Comparison of ENCODE assay signal across 15 cellular contexts in genomic region chr14:97878727-97879126, GRCh38.
DNase-seq lines count a peak whose midpoint lies in the region; ATAC-seq, FAIRE-seq and TF ChIP-seq lines count a peak whose summit lies in the region.
"Had no signal": no experiment of that assay in that cellular context is flagged by ENCODE, and none has a peak within 500 bp of the region (broad histone marks: within the 10 kb centered on the region; RNA-seq: fewer than 3 reads in every experiment).

No MANE protein-coding gene starts in this region.

- peak overlapping the region; percentile 17 for H3K4me3 Mint-ChIP-seq in activated T-helper 1 cell treated with anti-CD3 and anti-CD28 coated beads, Interleukin-12 subunit alpha, Interleukin-12 subunit beta, Interleukin-2, Interleukin-4 antibody, amounts not matched to agents 30 ng/mL and 10 ng/mL and 1 ng/mL, durations not matched to agents 14 hours and 24 hours and 36 hours
- no peak overlapping the region for H3K4me3 Mint-ChIP-seq in type B pancreatic cell

- FAIRE-seq in small intestine (lab: Jason Lieb, UNC), result no peak
- FAIRE-seq: kidney had no signal

- peak; percentile 3 to 20 for DNase-seq in activated CD4-positive, alpha-beta T cell treated with anti-CD3 and anti-CD28 coated beads for 4 hours
- no peak for DNase-seq in activated CD4-positive, alpha-beta T cell treated with anti-CD3 and anti-CD28 coated beads, Interleukin-2, amount 50 U/mL, for 1 hour
- peak; percentile 5 for DNase-seq in activated T-helper 1 cell treated with anti-CD3 and anti-CD28 coated beads, Interleukin-12 subunit alpha, Interleukin-12 subunit beta, Interleukin-2, Interleukin-4 antibody, amounts not matched to agents 30 ng/mL and 10 ng/mL and 1 ng/mL, durations not matched to agents 14 hours and 24 hours and 36 hours (ENCODE audit: low spot score)
- DNase-seq in Right ventricle myocardium superior (no peak), small intestine (peak; percentile 3), brain microvascular endothelial cell (no peak), T-helper 9 cell (no peak), type B pancreatic cell (ENCODE audit: extremely low spot score, unreplicated experiment) (no peak)
- DNase-seq: 8988T, kidney, NCI-H2107, occipital lobe, RPMI8226, upper lobe of left lung had no signal

- no peaks in the 10 kb centered on the region for H3K4me1 ChIP-seq in small intestine (ENCODE audit: control insufficient read depth in 2 of 2, insufficient read depth in 1 of 2, low read depth in 1 of 2, low read length in 1 of 2)

- WGBS in small intestine, 3 donors, result 47 to 60% (median 53%) methylated on average over 5 of the region's 5 CpGs

- no peaks in the 10 kb centered on the region for H3K27me3 ChIP-seq in small intestine (ENCODE audit: control insufficient read depth in 2 of 2, insufficient read depth in 2 of 2, low read length in 2 of 2)
- H3K27me3 ChIP-seq in brain microvascular endothelial cell (replicated peaks), result no peaks in the 10 kb centered on the region
- H3K27me3 ChIP-seq: upper lobe of left lung had no signal

- H3K9me3 ChIP-seq in small intestine (ENCODE audit: control insufficient read depth, low read depth), result no peaks in the 10 kb centered on the region
- H3K9me3 ChIP-seq: upper lobe of left lung had no signal

- no peaks in the 10 kb centered on the region for H3K36me3 ChIP-seq in small intestine (ENCODE audit: control insufficient read depth in 2 of 2, insufficient read depth in 2 of 2, low read length in 2 of 2)
- no peaks in the 10 kb centered on the region for H3K36me3 ChIP-seq in brain microvascular endothelial cell (replicated peaks)
- H3K36me3 ChIP-seq: upper lobe of left lung had no signal

- no peak overlapping the region for H3K4me3 ChIP-seq in small intestine (ENCODE audit: low read depth in 1 of 2, low read length in 2 of 2)
- no peak overlapping the region for H3K4me3 ChIP-seq in brain microvascular endothelial cell (ENCODE audit: low read depth, low read length)
- H3K4me3 ChIP-seq: upper lobe of left lung had no signal

- in situ Hi-C loops in brain microvascular endothelial cell (cut with HindIII; ENCODE audit: low pct_ligation_motif_present, low sequenced_read_pairs), result no loop called here

- H3K36me3 Mint-ChIP-seq in activated T-helper 1 cell treated with anti-CD3 and anti-CD28 coated beads, Interleukin-12 subunit alpha, Interleukin-12 subunit beta, Interleukin-2, Interleukin-4 antibody, amounts not matched to agents 30 ng/mL and 10 ng/mL and 1 ng/mL, durations not matched to agents 14 hours and 24 hours and 36 hours (ENCODE audit: low read depth), result peaks cover 3% of the 10 kb centered on the region
- H3K36me3 Mint-ChIP-seq in type B pancreatic cell, result no peaks in the 10 kb centered on the region

- peaks cover 6% of the 10 kb centered on the region for H3K9me3 Mint-ChIP-seq in activated T-helper 1 cell treated with anti-CD3 and anti-CD28 coated beads, Interleukin-12 subunit alpha, Interleukin-12 subunit beta, Interleukin-2, Interleukin-4 antibody, amounts not matched to agents 30 ng/mL and 10 ng/mL and 1 ng/mL, durations not matched to agents 14 hours and 24 hours and 36 hours
- peaks cover 5% of the 10 kb centered on the region for H3K9me3 Mint-ChIP-seq in type B pancreatic cell

- peaks cover 30% of the 10 kb centered on the region for H3K4me1 Mint-ChIP-seq in activated T-helper 1 cell treated with anti-CD3 and anti-CD28 coated beads, Interleukin-12 subunit alpha, Interleukin-12 subunit beta, Interleukin-2, Interleukin-4 antibody, amounts not matched to agents 30 ng/mL and 10 ng/mL and 1 ng/mL, durations not matched to agents 14 hours and 24 hours and 36 hours (ENCODE audit: low read depth)
- peaks cover 2% of the 10 kb centered on the region for H3K4me1 Mint-ChIP-seq in type B pancreatic cell (ENCODE audit: unreplicated experiment)

- peak overlapping the region; percentile 55 for H3K27ac Mint-ChIP-seq in activated T-helper 1 cell treated with anti-CD3 and anti-CD28 coated beads, Interleukin-12 subunit alpha, Interleukin-12 subunit beta, Interleukin-2, Interleukin-4 antibody, amounts not matched to agents 30 ng/mL and 10 ng/mL and 1 ng/mL, durations not matched to agents 14 hours and 24 hours and 36 hours
- H3K27ac Mint-ChIP-seq in type B pancreatic cell, result no peak overlapping the region

- no peak overlapping the region for H3K27ac ChIP-seq in small intestine (ENCODE audit: low read depth in 1 of 2, low read length in 1 of 2)
- no peak overlapping the region for H3K27ac ChIP-seq in brain microvascular endothelial cell
- H3K27ac ChIP-seq: upper lobe of left lung, VCaP had no signal

- peaks cover 3% of the 10 kb centered on the region for H3K27me3 Mint-ChIP-seq in activated T-helper 1 cell treated with anti-CD3 and anti-CD28 coated beads, Interleukin-12 subunit alpha, Interleukin-12 subunit beta, Interleukin-2, Interleukin-4 antibody, amounts not matched to agents 30 ng/mL and 10 ng/mL and 1 ng/mL, durations not matched to agents 14 hours and 24 hours and 36 hours (ENCODE audit: insufficient read depth)
- H3K27me3 Mint-ChIP-seq in type B pancreatic cell, result no peaks in the 10 kb centered on the region

- TF ChIP-seq CTCF in brain microvascular endothelial cell (IDR thresholded peaks at IDR 0.05; ENCODE audit: low read depth, low read length, missing control alignments), result no peak
- TF ChIP-seq CTCF in type B pancreatic cell (conservative IDR thresholded peaks at IDR 0.05), result no peak

- intact Hi-C loops in activated T-helper 1 cell treated with anti-CD3 and anti-CD28 coated beads, Interleukin-12 subunit alpha, Interleukin-12 subunit beta, Interleukin-2, Interleukin-4 antibody, amounts not matched to agents 30 ng/mL and 10 ng/mL and 1 ng/mL, durations not matched to agents 14 hours and 24 hours and 36 hours (cut with micrococcal nuclease), result no loop called here
- intact Hi-C loops in Right ventricle myocardium superior (cut with DNase I), result no loop called here

- ATAC-seq in Right ventricle myocardium superior (ENCODE audit: poor library complexity), result peak; percentile 96

Comparison
In these comparisons a context has a peak if more than half of its experiments do, and no peak if none do; other contexts are left out.
1. DNase-seq: peak in activated CD4-positive, alpha-beta T cell treated with anti-CD3 and anti-CD28 coated beads for 4 hours (2 of 2), activated T-helper 1 cell treated with anti-CD3 and anti-CD28 coated beads, Interleukin-12 subunit alpha, Interleukin-12 subunit beta, Interleukin-2, Interleukin-4 antibody, amounts not matched to agents 30 ng/mL and 10 ng/mL and 1 ng/mL, durations not matched to agents 14 hours and 24 hours and 36 hours (single experiment) and small intestine (single experiment); none in activated CD4-positive, alpha-beta T cell treated with anti-CD3 and anti-CD28 coated beads, Interleukin-2, amount 50 U/mL, for 1 hour (single experiment), Right ventricle myocardium superior (single experiment), brain microvascular endothelial cell (single experiment), T-helper 9 cell (single experiment) and type B pancreatic cell (single experiment).